14 cellular contexts compared by ENCODE assay signal in the genomic region with DNA sequence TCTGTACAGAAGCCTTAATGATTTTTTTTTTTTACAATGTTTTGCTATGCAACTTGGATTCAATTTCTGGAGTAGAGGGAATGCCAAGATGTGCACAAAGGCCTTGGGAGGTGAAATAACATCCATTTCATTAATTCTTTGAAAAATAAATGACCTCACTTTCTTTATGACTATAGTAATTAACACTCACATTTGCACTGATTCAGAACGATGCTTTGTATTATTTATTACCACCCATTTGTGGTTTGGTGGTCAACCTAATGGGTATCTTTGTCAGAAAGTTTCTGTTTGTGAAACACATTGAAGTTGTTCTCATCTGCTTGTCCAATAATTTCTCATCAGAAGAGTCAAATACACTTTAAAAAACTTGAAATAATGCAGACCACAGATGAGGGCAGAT.
DNase-seq lines count a peak whose midpoint lies in the region; TF ChIP-seq lines count a peak whose summit lies in the region.
"Had no signal": no experiment of that assay in that cellular context is flagged by ENCODE, and none has a peak within 500 bp of the region (broad histone marks: within the 10 kb centered on the region; RNA-seq: fewer than 3 reads in every experiment).

No MANE protein-coding gene starts in this region.

- in situ Hi-C loops in HAP-1 (cut with MboI; ENCODE audit: low sequenced_read_pairs) = no loop called here

- no peak for TF ChIP-seq CTCF in stomach (IDR thresholded peaks at IDR 0.05)

- H3K36me3 ChIP-seq in stomach = no peaks in the 10 kb centered on the region
- no peaks in the 10 kb centered on the region for H3K36me3 ChIP-seq in HAP-1 (replicated peaks)

- intact Hi-C loops in stomach (cut with DNase I; ENCODE audit: low total_unique reads) = no loop called here

- H3K4me3 ChIP-seq in stomach (no peak overlapping the region), HAP-1 (no peak overlapping the region)
- H3K4me3 ChIP-seq: A549, GM23248 had no signal

- H3K9me3 ChIP-seq in stomach (no peaks in the 10 kb centered on the region), HAP-1 (no peaks in the 10 kb centered on the region)
- H3K9me3 ChIP-seq: A549, Caco-2 had no signal

- no peak for TF ChIP-seq POLR2A in stomach (IDR thresholded peaks at IDR 0.05)

- no peak for TF ChIP-seq EP300 in stomach (IDR thresholded peaks at IDR 0.05)

- peak; percentile 30 for DNase-seq in NCI-H69 (lab: John Stamatoyannopoulos, UW)
- no peak for DNase-seq in caudate nucleus (lab: John Stamatoyannopoulos, UW)
- DNase-seq in kidney glomerular epithelial cell (lab: John Stamatoyannopoulos, UW) = peak; percentile 42
- no peak for DNase-seq in stomach
- no peak for DNase-seq in OCI-M1 (lab: John Stamatoyannopoulos, UW)
- no peak for DNase-seq in HAP-1 (ENCODE audit: low spot score in 2 of 2)
- DNase-seq: Caco-2; CD8-positive, alpha-beta T cell; DND-41; GDM1; H7 had no signal

- WGBS in stomach, 5 donors = 55 to 67% (median 59%) methylated on average over 1 of the region's 1 CpG

- H3K27me3 ChIP-seq in stomach (peaks cover 0 to 3% (median 0%) of the 10 kb centered on the region in 3 donors), HAP-1 (ENCODE audit: low read depth) (no peaks in the 10 kb centered on the region)

- H3K4me1 ChIP-seq in stomach (peaks cover 0 to 4% (median 0%) of the 10 kb centered on the region in 4 donors), HAP-1 (no peaks in the 10 kb centered on the region)
- H3K4me1 ChIP-seq: A549, Caco-2 had no signal

- peak overlapping the region; percentile 26 for H3K27ac ChIP-seq in caudate nucleus (ENCODE audit: low read depth, low read length)
- peak overlapping the region; percentile 25 for H3K27ac ChIP-seq in temporal lobe (ENCODE audit: low read depth, low read length)
- no peak overlapping the region for H3K27ac ChIP-seq in stomach
- H3K27ac ChIP-seq: A549, GM23248 had no signal

Comparison
In these comparisons a context has a peak if more than half of its experiments do, and no peak if none do; other contexts are left out.
1. DNase-seq: peak in NCI-H69 (single experiment) and kidney glomerular epithelial cell (single experiment); none in caudate nucleus (0 of 61), stomach (single experiment), OCI-M1 (single experiment) and HAP-1 (0 of 2).
2. H3K27ac ChIP-seq: peak in caudate nucleus (single experiment) and temporal lobe (single experiment); none in stomach (0 of 5).